Comparison of ENCODE assay signal across 8 cellular contexts in the genomic region with DNA sequence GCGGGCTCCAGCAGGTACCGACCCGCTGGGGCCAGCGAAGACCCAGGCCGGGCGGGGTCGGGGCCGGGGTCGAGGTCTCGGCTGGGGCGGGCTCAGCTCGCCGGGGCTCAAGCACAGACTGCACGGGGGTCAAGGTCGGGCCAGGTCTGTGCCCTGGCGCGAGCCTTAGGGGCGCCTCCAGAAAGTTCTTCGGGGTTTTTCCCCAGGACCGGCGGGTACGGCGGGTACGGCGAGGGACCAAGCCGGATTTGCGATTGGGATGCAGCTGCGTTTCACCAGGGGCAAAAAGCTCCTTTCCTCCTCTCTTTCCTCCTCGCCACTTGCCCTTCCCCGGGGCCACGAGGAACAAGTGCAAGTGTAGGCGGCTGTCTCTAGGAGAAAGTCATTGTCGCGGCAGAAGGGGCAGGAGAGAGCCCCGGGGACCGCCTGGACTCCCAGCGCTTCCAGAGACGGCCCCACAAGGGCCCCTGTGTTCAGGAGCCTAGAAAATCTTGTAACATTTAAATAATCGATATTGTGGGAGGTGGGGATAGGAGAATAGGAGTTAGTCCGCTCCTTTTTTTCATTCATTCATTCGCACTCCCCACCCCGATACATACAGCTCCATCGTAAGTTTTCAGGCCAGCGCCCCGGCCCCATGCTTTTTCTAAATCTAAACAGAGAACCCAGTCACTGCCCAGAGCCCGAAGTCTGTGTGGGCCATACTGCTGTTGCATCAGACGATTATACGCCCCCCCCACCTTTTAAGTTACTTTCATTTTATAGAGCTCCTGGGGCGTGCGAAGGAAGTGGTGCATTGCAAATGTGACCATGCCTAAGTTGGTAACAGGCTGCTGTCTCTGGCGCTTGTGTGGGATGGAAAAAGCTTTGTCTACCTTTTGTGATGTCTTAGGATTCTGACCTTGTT. TPM values are rescaled to one million over a fixed set of nuclear protein-coding genes. Genes with fewer than 3 reads are reported as not detected.
A peak's percentile ranks its signal among the peaks of the same experiment; 100 is the strongest.
DNase-seq lines count a peak whose midpoint lies in the region; ATAC-seq and TF ChIP-seq lines count a peak whose summit lies in the region.

No MANE protein-coding gene starts in this region.

- H3K27ac ChIP-seq in colonic mucosa, result peak overlapping the region; percentile 91
- peak overlapping the region; percentile 83 for H3K27ac ChIP-seq in lower lobe of right lung

- peak overlapping the region; percentile 93 for H3K4me3 Mint-ChIP-seq in WTC11

- H3K36me3 Mint-ChIP-seq in WTC11, result peaks cover 36% of the 10 kb centered on the region

- TF ChIP-seq CTCF in WTC11 (IDR thresholded peaks at IDR 0.05) (no peak), colonic mucosa (IDR thresholded peaks at IDR 0.05) (no peak), lower lobe of right lung (IDR thresholded peaks at IDR 0.05) (no peak)

- POLR2A ChIA-PET in WTC11 (lab: Charles Lee), result interaction anchor here (0.5 to 3.1 kb wide), 18 partner anchors 8 to 463 kb away, joined by 3 to 91 read pairs (median 4); a partner anchor contains a TSS

- CTCF ChIA-PET in WTC11 (lab: Charles Lee), result interaction anchor here (1.1 to 1.3 kb wide), 4 partner anchors 36 to 269 kb away, joined by 3 to 8 read pairs (median 3); no protein-coding TSS in a partner anchor

- peak overlapping the region; percentile 81 to 84 for H3K9ac ChIP-seq in colonic mucosa (ENCODE audit: low read depth in 2 of 2, low read length in 2 of 2)

- H3K9me3 Mint-ChIP-seq in WTC11, result no peaks in the 10 kb centered on the region

- DNase-seq in SHP77 (lab: John Stamatoyannopoulos, UW), result peak; percentile 33 to 56
- DNase-seq in SHP77 treated with DMSO at 0.1 percent for 48 hours (lab: John Stamatoyannopoulos, UW), result no peak
- peak; percentile 51 for DNase-seq in NCI-H2107 (lab: John Stamatoyannopoulos, UW)
- DNase-seq in WTC11 (ENCODE audit: low spot score), result peak; percentile 53
- DNase-seq in colonic mucosa, result peak; percentile 59
- peak; percentile 55 for DNase-seq in lower lobe of right lung
- DNase-seq in stimulated activated CD8-positive, alpha-beta memory T cell treated with anti-CD3 and anti-CD28 coated beads, Interleukin-15, amount 100 ng/mL, for 4 hours (ENCODE audit: low read depth in 2 of 2), result peak; percentile 43 to 64

- H3K36me3 ChIP-seq in colonic mucosa, result no peaks in the 10 kb centered on the region
- H3K36me3 ChIP-seq in lower lobe of right lung, result no peaks in the 10 kb centered on the region

- no peaks in the 10 kb centered on the region for H3K4me1 ChIP-seq in colonic mucosa
- peaks cover 31% of the 10 kb centered on the region for H3K4me1 ChIP-seq in lower lobe of right lung

- H3K27ac Mint-ChIP-seq in WTC11, result peak overlapping the region; percentile 98

- ATAC-seq in HG02973 (IDR thresholded peaks at IDR 0.05; ENCODE audit: unreplicated experiment) (peak; percentile 37), WTC11 (peak; percentile 27), lower lobe of right lung (peak; percentile 64 to 65)

- intact Hi-C loops in colonic mucosa (cut with DNase I), result no loop called here
- intact Hi-C loops in lower lobe of right lung (cut with DNase I), result no loop called here

- H3K4me1 Mint-ChIP-seq in WTC11, result peaks cover 64% of the 10 kb centered on the region

- H3K27me3 ChIP-seq in colonic mucosa, result no peaks in the 10 kb centered on the region
- peaks cover 6% of the 10 kb centered on the region for H3K27me3 ChIP-seq in lower lobe of right lung (ENCODE audit: low read depth)

- no peaks in the 10 kb centered on the region for H3K27me3 Mint-ChIP-seq in WTC11 (ENCODE audit: low read depth)

- H3K9me3 ChIP-seq in colonic mucosa (no peaks in the 10 kb centered on the region), lower lobe of right lung (no peaks in the 10 kb centered on the region)

- H3K4me3 ChIP-seq in colonic mucosa (peak overlapping the region; percentile 56), lower lobe of right lung (peak overlapping the region; percentile 71)

TF ChIP-seq in WTC11, 78 proteins besides CTCF, POLR2A, EP300 and RAD21 (continues in another document):
- TF ChIP-seq NFATC4 (CRISPR knock-in tag; IDR thresholded peaks at IDR 0.05) (peak; percentile 68; the same call in 1 of the 2 replicates), ZNF423 (CRISPR knock-in tag; IDR thresholded peaks at IDR 0.05) (no peak), CREM (CRISPR knock-in tag; IDR thresholded peaks at IDR 0.05) (0 out of 2 replicates have a peak, but pooled peaks have one; percentile 2), PRRX2 (CRISPR knock-in tag; IDR thresholded peaks at IDR 0.05) (0 out of 2 replicates have a peak, but pooled peaks have one; percentile 7), GABPB1 (CRISPR knock-in tag; IDR thresholded peaks at IDR 0.05) (peak; percentile 46; the same call in 1 of the 2 replicates), ETV6 (CRISPR knock-in tag; IDR thresholded peaks at IDR 0.05) (0 out of 2 replicates have a peak, but pooled peaks have one; percentile 9), SMAD4 (CRISPR knock-in tag; IDR thresholded peaks at IDR 0.05) (peak; percentile 25; the same call in 1 of the 2 replicates), FOXK1 (CRISPR knock-in tag; IDR thresholded peaks at IDR 0.05) (peak; percentile 48; the same call in 1 of the 2 replicates)
- TF ChIP-seq, protein P1, sequence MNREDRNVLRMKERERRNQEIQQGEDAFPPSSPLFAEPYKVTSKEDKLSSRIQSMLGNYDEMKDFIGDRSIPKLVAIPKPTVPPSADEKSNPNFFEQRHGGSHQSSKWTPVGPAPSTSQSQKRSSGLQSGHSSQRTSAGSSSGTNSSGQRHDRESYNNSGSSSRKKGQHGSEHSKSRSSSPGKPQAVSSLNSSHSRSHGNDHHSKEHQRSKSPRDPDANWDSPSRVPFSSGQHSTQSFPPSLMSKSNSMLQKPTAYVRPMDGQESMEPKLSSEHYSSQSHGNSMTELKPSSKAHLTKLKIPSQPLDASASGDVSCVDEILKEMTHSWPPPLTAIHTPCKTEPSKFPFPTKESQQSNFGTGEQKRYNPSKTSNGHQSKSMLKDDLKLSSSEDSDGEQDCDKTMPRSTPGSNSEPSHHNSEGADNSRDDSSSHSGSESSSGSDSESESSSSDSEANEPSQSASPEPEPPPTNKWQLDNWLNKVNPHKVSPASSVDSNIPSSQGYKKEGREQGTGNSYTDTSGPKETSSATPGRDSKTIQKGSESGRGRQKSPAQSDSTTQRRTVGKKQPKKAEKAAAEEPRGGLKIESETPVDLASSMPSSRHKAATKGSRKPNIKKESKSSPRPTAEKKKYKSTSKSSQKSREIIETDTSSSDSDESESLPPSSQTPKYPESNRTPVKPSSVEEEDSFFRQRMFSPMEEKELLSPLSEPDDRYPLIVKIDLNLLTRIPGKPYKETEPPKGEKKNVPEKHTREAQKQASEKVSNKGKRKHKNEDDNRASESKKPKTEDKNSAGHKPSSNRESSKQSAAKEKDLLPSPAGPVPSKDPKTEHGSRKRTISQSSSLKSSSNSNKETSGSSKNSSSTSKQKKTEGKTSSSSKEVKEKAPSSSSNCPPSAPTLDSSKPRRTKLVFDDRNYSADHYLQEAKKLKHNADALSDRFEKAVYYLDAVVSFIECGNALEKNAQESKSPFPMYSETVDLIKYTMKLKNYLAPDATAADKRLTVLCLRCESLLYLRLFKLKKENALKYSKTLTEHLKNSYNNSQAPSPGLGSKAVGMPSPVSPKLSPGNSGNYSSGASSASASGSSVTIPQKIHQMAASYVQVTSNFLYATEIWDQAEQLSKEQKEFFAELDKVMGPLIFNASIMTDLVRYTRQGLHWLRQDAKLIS (CRISPR knock-in tag; IDR thresholded peaks at IDR 0.05; ENCODE audit: borderline replicate concordance), result peak; percentile 35; the same call in 1 of the 2 replicates
- TF ChIP-seq, protein P2, sequence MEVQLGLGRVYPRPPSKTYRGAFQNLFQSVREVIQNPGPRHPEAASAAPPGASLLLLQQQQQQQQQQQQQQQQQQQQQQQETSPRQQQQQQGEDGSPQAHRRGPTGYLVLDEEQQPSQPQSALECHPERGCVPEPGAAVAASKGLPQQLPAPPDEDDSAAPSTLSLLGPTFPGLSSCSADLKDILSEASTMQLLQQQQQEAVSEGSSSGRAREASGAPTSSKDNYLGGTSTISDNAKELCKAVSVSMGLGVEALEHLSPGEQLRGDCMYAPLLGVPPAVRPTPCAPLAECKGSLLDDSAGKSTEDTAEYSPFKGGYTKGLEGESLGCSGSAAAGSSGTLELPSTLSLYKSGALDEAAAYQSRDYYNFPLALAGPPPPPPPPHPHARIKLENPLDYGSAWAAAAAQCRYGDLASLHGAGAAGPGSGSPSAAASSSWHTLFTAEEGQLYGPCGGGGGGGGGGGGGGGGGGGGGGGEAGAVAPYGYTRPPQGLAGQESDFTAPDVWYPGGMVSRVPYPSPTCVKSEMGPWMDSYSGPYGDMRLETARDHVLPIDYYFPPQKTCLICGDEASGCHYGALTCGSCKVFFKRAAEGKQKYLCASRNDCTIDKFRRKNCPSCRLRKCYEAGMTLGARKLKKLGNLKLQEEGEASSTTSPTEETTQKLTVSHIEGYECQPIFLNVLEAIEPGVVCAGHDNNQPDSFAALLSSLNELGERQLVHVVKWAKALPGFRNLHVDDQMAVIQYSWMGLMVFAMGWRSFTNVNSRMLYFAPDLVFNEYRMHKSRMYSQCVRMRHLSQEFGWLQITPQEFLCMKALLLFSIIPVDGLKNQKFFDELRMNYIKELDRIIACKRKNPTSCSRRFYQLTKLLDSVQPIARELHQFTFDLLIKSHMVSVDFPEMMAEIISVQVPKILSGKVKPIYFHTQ (CRISPR knock-in tag; IDR thresholded peaks at IDR 0.05), result 0 out of 2 replicates have a peak, but pooled peaks have one; percentile 51
- TF ChIP-seq, protein P3, sequence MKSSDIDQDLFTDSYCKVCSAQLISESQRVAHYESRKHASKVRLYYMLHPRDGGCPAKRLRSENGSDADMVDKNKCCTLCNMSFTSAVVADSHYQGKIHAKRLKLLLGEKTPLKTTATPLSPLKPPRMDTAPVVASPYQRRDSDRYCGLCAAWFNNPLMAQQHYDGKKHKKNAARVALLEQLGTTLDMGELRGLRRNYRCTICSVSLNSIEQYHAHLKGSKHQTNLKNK (CRISPR knock-in tag; IDR thresholded peaks at IDR 0.05), result peak; percentile 34; the same call in 1 of the 2 replicates
- TF ChIP-seq, protein P4, sequence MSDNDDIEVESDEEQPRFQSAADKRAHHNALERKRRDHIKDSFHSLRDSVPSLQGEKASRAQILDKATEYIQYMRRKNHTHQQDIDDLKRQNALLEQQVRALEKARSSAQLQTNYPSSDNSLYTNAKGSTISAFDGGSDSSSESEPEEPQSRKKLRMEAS (CRISPR knock-in tag; IDR thresholded peaks at IDR 0.05), result peak; percentile 38; the same call in 1 of the 2 replicates

RNA-seq across cellular contexts. Expression of a gene that starts 0.7 kb away (rescaled TPM):
- total RNA-seq in WTC11 (2021) (152 to 162 TPM (median 161 TPM) in 3 replicates), colonic mucosa (1 to 10 TPM; 4.3 to 4.9 TPM), lower lobe of right lung (1.6 TPM)

Comparison
In these comparisons a context has a peak if more than half of its experiments do, and no peak if none do; other contexts are left out.
1. RNA of a gene that starts 0.7 kb away (total RNA-seq): 152 to 162 TPM in WTC11; 4.3 to 4.9 TPM in colonic mucosa and 1.6 TPM in lower lobe of right lung (single experiment); every median in the first group is over 10 times any median in the second.
2. Peak in every context shown above with its lines, with median percentiles within 50 percentile points of each other: ATAC-seq.